In genomic region chr14:52876806-52877205, GRCh38 we compare ENCODE assay signal across 22 cellular contexts.
A peak's percentile ranks its signal among the peaks of the same experiment; 100 is the strongest.
DNase-seq lines count a peak whose midpoint lies in the region; ATAC-seq and TF ChIP-seq lines count a peak whose summit lies in the region.
"Had no signal": no experiment of that assay in that cellular context is flagged by ENCODE, and none has a peak within 500 bp of the region (broad histone marks: within the 10 kb centered on the region; RNA-seq: fewer than 3 reads in every experiment).

No MANE protein-coding gene starts in this region.

- peaks cover 51% of the 10 kb centered on the region for H3K4me1 ChIP-seq in left ventricle myocardium inferior
- peaks cover 0 to 41% of the 10 kb centered on the region in 2 donors for H3K4me1 ChIP-seq in ascending aorta
- H3K4me1 ChIP-seq in mesodermal cell (ENCODE audit: control insufficient read depth, insufficient read depth, low read length, poor library complexity, severe bottlenecking) = peaks cover 16% of the 10 kb centered on the region
- H3K4me1 ChIP-seq in aorta (ENCODE audit: control insufficient read depth in 1 of 2, insufficient read depth in 2 of 2, low read length in 2 of 2) = peaks cover 0 to 2% of the 10 kb centered on the region in 2 donors
- H3K4me1 ChIP-seq in stomach = peaks cover 0 to 21% (median 10%) of the 10 kb centered on the region in 4 donors
- H3K4me1 ChIP-seq: prostate gland had no signal

- H3K4me3 ChIP-seq in left ventricle myocardium inferior = no peak overlapping the region
- H3K4me3 ChIP-seq in ascending aorta = no peak overlapping the region
- no peak overlapping the region for H3K4me3 ChIP-seq in mesodermal cell (ENCODE audit: extremely low read depth, insufficient read depth, low read length, poor library complexity, severe bottlenecking)
- no peak overlapping the region for H3K4me3 ChIP-seq in aorta (ENCODE audit: low read length in 2 of 2)
- H3K4me3 ChIP-seq in stomach = no peak overlapping the region
- H3K4me3 ChIP-seq: BLaER1, cardiac muscle cell, gastrocnemius medialis, prostate gland had no signal

- TF ChIP-seq POLR2A in stomach (IDR thresholded peaks at IDR 0.05) = no peak

- H3K27me3 ChIP-seq in left ventricle myocardium inferior (ENCODE audit: low read depth) (no peaks in the 10 kb centered on the region), ascending aorta (no peaks in the 10 kb centered on the region), aorta (ENCODE audit: control insufficient read depth in 1 of 2, insufficient read depth in 2 of 2, low read length in 1 of 2) (no peaks in the 10 kb centered on the region), stomach (no peaks in the 10 kb centered on the region)
- H3K27me3 ChIP-seq: BLaER1, cardiac muscle cell, gastrocnemius medialis had no signal

- H3K27ac ChIP-seq in left ventricle myocardium inferior (replicated peaks) (peak overlapping the region; percentile 67), ascending aorta (peak overlapping the region; percentile 52 to 72), mesodermal cell (ENCODE audit: low read depth, low read length, severe bottlenecking) (peak overlapping the region; percentile 57), aorta (ENCODE audit: low read depth in 1 of 2, low read length in 2 of 2) (peak overlapping the region; percentile 57 to 67), substantia nigra (ENCODE audit: low read depth, low read length, poor library complexity, severe bottlenecking) (no peak overlapping the region), stomach (peak overlapping the region in 1 of 5 donors; percentile 47)
- H3K27ac ChIP-seq: BLaER1, cardiac muscle cell, HL-60, prostate gland had no signal

- TF ChIP-seq CTCF in left ventricle myocardium inferior (IDR thresholded peaks at IDR 0.05; ENCODE audit: borderline replicate concordance) (no peak), ascending aorta (IDR thresholded peaks at IDR 0.05) (no peak), stomach (IDR thresholded peaks at IDR 0.05) (no peak)

- DNase-seq in left ventricle myocardium inferior (no peak), Right ventricle myocardium inferior (ENCODE audit: missing footprints) (no peak), ascending aorta (ENCODE audit: low spot score in 2 of 2) (no peak), aorta (no peak), substantia nigra (lab: John Stamatoyannopoulos, UW) (no peak), hippocampal formation (lab: John Stamatoyannopoulos, UW) (no peak), stomach (no peak)
- DNase-seq: activated CD4-positive, alpha-beta T cell treated with anti-CD3 and anti-CD28 coated beads for 4 hours; activated CD8-positive, alpha-beta memory T cell treated with anti-CD3 and anti-CD28 coated beads, Interleukin-2, amount 10 ng/mL, durations not matched to agents 7 days and 5 days; erythroblast; gastrocnemius medialis; KBM-7; NCI-H1694 treated with DMSO at 0.1 percent for 48 hours; NCI-H69; stimulated activated CD4-positive, alpha-beta T cell treated with anti-CD3 and anti-CD28 coated beads, Interleukin-4, amount 100 ng/mL, for 1 hour; stimulated activated naive CD8-positive, alpha-beta T cell treated with anti-CD3 and anti-CD28 coated beads, Interleukin-15, amount 100 ng/mL, for 72 hours had no signal

- no peak for TF ChIP-seq EP300 in stomach (IDR thresholded peaks at IDR 0.05)

- WGBS in mesodermal cell (ENCODE audit: insufficient coverage in 2 of 2), 2 experiments = no CpG with 5 or more reads among the region's 2 CpGs
- WGBS in aorta, 2 donors = 47 to 55% methylated on average over 2 of the region's 2 CpGs
- WGBS in stomach, 5 donors = 70 to 83% (median 75%) methylated on average over 2 of the region's 2 CpGs

- intact Hi-C loops in left ventricle myocardium inferior (cut with micrococcal nuclease) (no loop called here), Right ventricle myocardium inferior (cut with DNase I) (no loop called here), ascending aorta (cut with DNase I) (loop anchor here (5.0 kb wide), 1 partner anchor 55 kb away; no protein-coding TSS in a partner anchor), aorta (cut with DNase I) (loop anchor here in 1 of 2 donors (2.0 kb wide), 1 partner anchor 74 kb away; the partner anchor contains the start of gene FERMT2), stomach (cut with DNase I; ENCODE audit: low total_unique reads) (no loop called here)

- H3K36me3 ChIP-seq in left ventricle myocardium inferior = peaks cover 78% of the 10 kb centered on the region
- H3K36me3 ChIP-seq in ascending aorta = peaks cover 30 to 48% of the 10 kb centered on the region in 2 donors
- peaks cover 83% of the 10 kb centered on the region for H3K36me3 ChIP-seq in mesodermal cell (ENCODE audit: control insufficient read depth, insufficient read depth, low read length)
- peaks cover 6 to 11% of the 10 kb centered on the region in 2 donors for H3K36me3 ChIP-seq in aorta (ENCODE audit: control insufficient read depth in 1 of 2, insufficient read depth in 2 of 2, low read length in 1 of 2)
- H3K36me3 ChIP-seq in stomach = peaks cover 19 to 76% (median 68%) of the 10 kb centered on the region in 4 donors
- H3K36me3 ChIP-seq: BLaER1, prostate gland had no signal

- no peaks in the 10 kb centered on the region for H3K9me3 ChIP-seq in left ventricle myocardium inferior (replicated peaks)
- no peaks in the 10 kb centered on the region for H3K9me3 ChIP-seq in ascending aorta
- H3K9me3 ChIP-seq in mesodermal cell (ENCODE audit: control insufficient read depth, low read length) = no peaks in the 10 kb centered on the region
- no peaks in the 10 kb centered on the region for H3K9me3 ChIP-seq in aorta (ENCODE audit: control insufficient read depth, low read length)
- H3K9me3 ChIP-seq in stomach = no peaks in the 10 kb centered on the region
- H3K9me3 ChIP-seq: BLaER1, gastrocnemius medialis, prostate gland had no signal

- no peak for ATAC-seq in Right ventricle myocardium inferior
- ATAC-seq in aorta (ENCODE audit: low FRiP score) = no peak
- ATAC-seq: activated CD8-positive, alpha-beta memory T cell treated with anti-CD3 and anti-CD28 coated beads, Interleukin-2, amount 10 ng/mL, durations not matched to agents 7 days and 5 days; activated T-helper 17 cell treated with anti-CD3 and anti-CD28 coated beads, Interleukin-2, amount 50 U/mL, for 72 hours; gastrocnemius medialis; stimulated activated naive CD8-positive, alpha-beta T cell treated with anti-CD3 and anti-CD28 coated beads, Interleukin-15, amount 100 ng/mL, for 72 hours had no signal
